ENCODE assay signal across 8 cellular contexts in genomic region chr17:30376621-30377452, GRCh38. TPM values are rescaled to one million over a fixed set of nuclear protein-coding genes. Genes with fewer than 3 reads are reported as not detected.
A peak's percentile ranks its signal among the peaks of the same experiment; 100 is the strongest.
DNase-seq lines count a peak whose midpoint lies in the region; ATAC-seq, FAIRE-seq and TF ChIP-seq lines count a peak whose summit lies in the region.

No MANE protein-coding gene starts in this region.

- peak overlapping the region; percentile 63 for H3K9ac ChIP-seq in HepG2 (ENCODE audit: insufficient read depth, low read depth, low read length)
- H3K9ac ChIP-seq in K562 (ENCODE audit: insufficient read depth in 1 of 2, low read depth in 2 of 2, low read length in 2 of 2): no peak overlapping the region

- 5% methylated on average over 9 of the region's 12 CpGs for WGBS in HepG2 (ENCODE audit: low lambda C conversion rate)
- 71% methylated on average over 9 of the region's 12 CpGs for WGBS in right lobe of liver (ENCODE audit: insufficient coverage, low coverage, low lambda C conversion rate, missing lambda C conversion rate)
- 42% methylated on average over 12 of the region's 12 CpGs for WGBS in K562 (ENCODE audit: insufficient coverage, low coverage, missing lambda C conversion rate)

- H3K9me3 Mint-ChIP-seq in nephron (no peaks in the 10 kb centered on the region), CD14-positive monocyte (peaks cover 0 to 3% (median 0%) of the 10 kb centered on the region in 7 donors)

- H2AFZ ChIP-seq in HepG2 (ENCODE audit: low read length): peak overlapping the region; percentile 68
- H2AFZ ChIP-seq in K562 (ENCODE audit: low read depth, low read length): peak overlapping the region; percentile 93

- H3K4me2 ChIP-seq in HepG2 (ENCODE audit: low read depth, low read length): peak overlapping the region; percentile 95
- no peak overlapping the region for H3K4me2 ChIP-seq in K562 (ENCODE audit: insufficient read depth, low read length)

- intact Hi-C loops in HepG2 (cut with micrococcal nuclease; ENCODE audit: unreplicated experiment): loop anchor here (2.0 kb wide), 1 partner anchor 32 kb away; no protein-coding TSS in a partner anchor
- intact Hi-C loops in right lobe of liver (cut with DNase I): no loop called here
- intact Hi-C loops in K562 (cut with micrococcal nuclease): no loop called here
- intact Hi-C loops in CD14-positive monocyte (cut with micrococcal nuclease): loop anchor here (5.0 kb wide), 2 partner anchors 35 to 40 kb away; no protein-coding TSS in a partner anchor
- intact Hi-C loops in gastrocnemius medialis (cut with DNase I; ENCODE audit: low total_unique reads): loop anchor here (5.0 kb wide), 1 partner anchor 85 kb away; the partner anchor contains the start of gene BLMH

- TF ChIP-seq POLR2A in HepG2 (IDR thresholded peaks at IDR 0.05; ENCODE audit: insufficient read depth in 1 of 2, low read depth in 2 of 2, low read length in 2 of 2) (peak; percentile 30 to 36; a peak in 2 of 4 replicates), right lobe of liver (IDR thresholded peaks at IDR 0.05) (no peak), K562 (conservative IDR thresholded peaks at IDR 0.05) (no peak), gastrocnemius medialis (IDR thresholded peaks at IDR 0.05) (no peak)

- ATAC-seq in HepG2 (peak; percentile 71), right lobe of liver (no peak), K562 (peak; percentile 6; the same call in 1 of the 3 replicates), gastrocnemius medialis (no peak), GM21723 (IDR thresholded peaks at IDR 0.05; ENCODE audit: unreplicated experiment) (no peak)

- 0 out of 2 replicates have a peak, but pooled peaks have one; percentile 11 for TF ChIP-seq CTCF in HepG2 (CRISPR knock-in tag; IDR thresholded peaks at IDR 0.05)
- no peak for TF ChIP-seq CTCF in right lobe of liver (IDR thresholded peaks at IDR 0.05)
- TF ChIP-seq CTCF in K562 (IDR thresholded peaks at IDR 0.05 in 2 of 3, conservative IDR thresholded peaks at IDR 0.05 in 1 of 3; ENCODE audit: insufficient read depth in 2 of 3, low read depth in 1 of 3, low read length in 3 of 3): no peak
- no peak for TF ChIP-seq CTCF in nephron (IDR thresholded peaks at IDR 0.05; ENCODE audit: unreplicated experiment in 3 of 3)
- TF ChIP-seq CTCF in CD14-positive monocyte (IDR thresholded peaks at IDR 0.05): no peak
- TF ChIP-seq CTCF in gastrocnemius medialis (IDR thresholded peaks at IDR 0.05 in 4 of 5, conservative IDR thresholded peaks at IDR 0.05 in 1 of 5): no peak

- CTCF ChIA-PET in HepG2 (lab: Yijun Ruan, JAX; ENCODE audit: low intra/inter-chr PET ratio, low total read pairs) (interaction anchor here (1.1 kb wide), 1 partner anchor 40 kb away, joined by 3 read pairs; no protein-coding TSS in a partner anchor), K562 (lab: Yijun Ruan, JAX; ENCODE audit: low intra/inter-chr PET ratio) (no interaction called here)

- H3K27me3 ChIP-seq in HepG2 (ENCODE audit: control insufficient read depth in 1 of 2, insufficient read depth in 2 of 2, low read length in 2 of 2) (no peaks in the 10 kb centered on the region; a peak in 1 of 5 replicates), right lobe of liver (no peaks in the 10 kb centered on the region), K562 (ENCODE audit: control insufficient read depth in 2 of 2, insufficient read depth in 2 of 2, low read length in 2 of 2) (no peaks in the 10 kb centered on the region), gastrocnemius medialis (no peaks in the 10 kb centered on the region)

- peak overlapping the region; percentile 36 to 94 (median 49) for H3K4me3 ChIP-seq in HepG2 (replicated peaks in 1 of 3; ENCODE audit: insufficient read depth in 1 of 3, low read depth in 2 of 3, low read length in 3 of 3)
- H3K4me3 ChIP-seq in right lobe of liver: no peak overlapping the region
- no peak overlapping the region for H3K4me3 ChIP-seq in K562
- no peak overlapping the region for H3K4me3 ChIP-seq in gastrocnemius medialis

- in situ Hi-C loops in HepG2 (cut with HindIII; ENCODE audit: extremely low pct_ligation_motif_present, low pct_unique_long_range_greater_than_20kb) (loop anchor here (5.0 kb wide), 1 partner anchor 35 kb away; no protein-coding TSS in a partner anchor), K562 (cut with MboI) (no loop called here), gastrocnemius medialis (cut with MboI; ENCODE audit: low sequenced_read_pairs in 4 of 4) (no loop called here)

- DNase-seq in HepG2 (ENCODE audit: low spot score) (peak; percentile 88), right lobe of liver (no peak), NCI-H345 treated with DMSO at 0.1 percent for 48 hours (lab: John Stamatoyannopoulos, UW; ENCODE audit: unreplicated experiment) (peak; percentile 98), K562 (ENCODE audit: extremely low read depth in 1 of 4, low spot score in 3 of 4) (peak in 2 of 4 experiments; percentile 13 to 25), CD14-positive monocyte (ENCODE audit: low spot score) (no peak), gastrocnemius medialis (no peak)

- H3K27me3 Mint-ChIP-seq in nephron (ENCODE audit: low read depth): no peaks in the 10 kb centered on the region
- H3K27me3 Mint-ChIP-seq in CD14-positive monocyte (ENCODE audit: low read depth in 3 of 3): peaks cover 3 to 11% (median 4%) of the 10 kb centered on the region in 3 donors

- H3K36me3 ChIP-seq in HepG2 (replicated peaks in 1 of 2; ENCODE audit: control insufficient read depth in 1 of 2, insufficient read depth in 2 of 2, low read length in 2 of 2) (no peaks in the 10 kb centered on the region), right lobe of liver (no peaks in the 10 kb centered on the region), K562 (ENCODE audit: control insufficient read depth, insufficient read depth, low read length) (no peaks in the 10 kb centered on the region), gastrocnemius medialis (no peaks in the 10 kb centered on the region)

- TF ChIP-seq EP300 in HepG2 (IDR thresholded peaks at IDR 0.05; ENCODE audit: low read depth in 2 of 2, low read length in 2 of 2): peak in 1 of 2 experiments; percentile 77; a peak in 2 of 4 replicates
- TF ChIP-seq EP300 in HepG2 (CRISPR knock-in tag; IDR thresholded peaks at IDR 0.05; ENCODE audit: borderline replicate concordance): peak; percentile 51; the same call in 1 of the 2 replicates
- TF ChIP-seq EP300 in K562 (IDR thresholded peaks at IDR 0.05; ENCODE audit: low read length): no peak

- BruUV-seq in HepG2 (replicated peaks; lab: Mats Ljungman, UMichigan) (no TSS peak), K562 (replicated peaks; lab: Mats Ljungman, UMichigan) (no TSS peak)

- H3K4me3 Mint-ChIP-seq in nephron (peak overlapping the region; percentile 89 to 96 (median 96)), CD14-positive monocyte (no peak overlapping the region)

- peaks cover 14% of the 10 kb centered on the region for H4K20me1 ChIP-seq in HepG2 (ENCODE audit: insufficient read depth, low read length)
- peaks cover 6% of the 10 kb centered on the region; the same call in 1 of the 2 replicates for H4K20me1 ChIP-seq in K562 (replicated peaks; ENCODE audit: control insufficient read depth, insufficient read depth, low read length)

- peak overlapping the region; percentile 35 for H3K27ac ChIP-seq in HepG2 (ENCODE audit: extremely low read length, insufficient read depth, low read length)
- no peak overlapping the region for H3K27ac ChIP-seq in right lobe of liver
- H3K27ac ChIP-seq in K562 (ENCODE audit: extremely low read depth, low read depth, low read length): no peak overlapping the region
- H3K27ac ChIP-seq in gastrocnemius medialis: no peak overlapping the region

- no peaks in the 10 kb centered on the region for H3K36me3 Mint-ChIP-seq in nephron (ENCODE audit: low read depth)
- peaks cover 0 to 5% of the 10 kb centered on the region in 2 donors for H3K36me3 Mint-ChIP-seq in CD14-positive monocyte

- H3K79me2 ChIP-seq in HepG2 (ENCODE audit: insufficient read depth, low read length) (peaks cover 31% of the 10 kb centered on the region), K562 (ENCODE audit: control insufficient read depth, insufficient read depth, low read length) (peaks cover 25% of the 10 kb centered on the region)

- peaks cover 57% of the 10 kb centered on the region for H3K4me1 ChIP-seq in HepG2 (ENCODE audit: insufficient read depth, low read length)
- peaks cover 0 to 21% (median 0%) of the 10 kb centered on the region in 4 donors for H3K4me1 ChIP-seq in right lobe of liver
- peaks cover 21 to 33% of the 10 kb centered on the region in 2 experiments; a peak in 4 of 5 replicates for H3K4me1 ChIP-seq in K562 (replicated peaks in 1 of 2; ENCODE audit: control insufficient read depth in 2 of 2, insufficient read depth in 2 of 2, low read length in 2 of 2)
- H3K4me1 ChIP-seq in gastrocnemius medialis: peaks cover 21 to 25% of the 10 kb centered on the region in 2 donors

- FAIRE-seq in HepG2 (lab: Jason Lieb, UNC) (peak; percentile 77), K562 (lab: Jason Lieb, UNC) (no peak)

- H3K9me1 ChIP-seq in K562 (ENCODE audit: control insufficient read depth, insufficient read depth, low read length): no peaks in the 10 kb centered on the region

- POLR2A ChIA-PET in HepG2 (lab: Yijun Ruan, JAX): interaction anchor here (0.7 to 8.1 kb wide), 7 partner anchors 10 to 100 kb away, joined by 3 to 114 read pairs (median 4); partner anchors contain the start of gene GOSR1
- POLR2A ChIA-PET in K562 (lab: Yijun Ruan, JAX): interaction anchor here (0.7 to 1.2 kb wide), 3 partner anchors 10 to 272 kb away, joined by 3 read pairs; no protein-coding TSS in a partner anchor

- H3K4me1 Mint-ChIP-seq in nephron (peaks cover 38% of the 10 kb centered on the region), CD14-positive monocyte (peaks cover 38% of the 10 kb centered on the region)

- H3K27ac Mint-ChIP-seq in nephron (peak overlapping the region; percentile 89 to 96 (median 90)), CD14-positive monocyte (peak overlapping the region in 1 of 7 donors; percentile 29)

- no peaks in the 10 kb centered on the region for H3K9me3 ChIP-seq in HepG2 (ENCODE audit: low read length)
- no peaks in the 10 kb centered on the region for H3K9me3 ChIP-seq in right lobe of liver
- no peaks in the 10 kb centered on the region for H3K9me3 ChIP-seq in K562 (replicated peaks; ENCODE audit: control insufficient read depth, insufficient read depth, low read depth, low read length)
- no peaks in the 10 kb centered on the region for H3K9me3 ChIP-seq in gastrocnemius medialis

- TF ChIP-seq RAD21 in HepG2 (CRISPR knock-in tag; IDR thresholded peaks at IDR 0.05) (no peak), K562 (CRISPR knock-in tag; conservative IDR thresholded peaks at IDR 0.05 in 1 of 2, IDR thresholded peaks at IDR 0.05 in 1 of 2) (no peak)

RNA-seq across cellular contexts. Expression of gene CPD, which starts 1.9 kb away (rescaled TPM):
- total RNA-seq in HepG2 (2016; rRNA removed; fragmentation: Illumina TruSeq; extraction: Trizol) (54.3 and 72.3 TPM in 2 replicates), right lobe of liver (100 to 1,000 TPM in 2 of 6 experiments, 10 to 100 TPM in 4; 42.2 to 129 (median 53.5) TPM), K562 (2014; rRNA removed) (16.2 and 22.4 TPM in 2 replicates), K562 (2014; rRNA removed; fragmentation: Illumina TruSeq; extraction: Trizol) (21.9 and 26.1 TPM in 2 replicates), K562 (2015; rRNA removed; fragmentation: Illumina TruSeq; extraction: Trizol) (20.8 and 21.7 TPM in 2 replicates), K562 (2021) (21.3 and 24.4 TPM in 2 replicates), gastrocnemius medialis (10 to 100 TPM; 20.8 to 32.4 (median 28.0) TPM)
- 4.9 and 6.4 TPM in 2 replicates for total RNA-seq in HepG2 (2016; cell fraction: cytosol; rRNA removed; fragmentation: Illumina TruSeq; extraction: Trizol; ENCODE audit: low read depth)
- 47.8 and 69.6 TPM in 2 replicates for total RNA-seq in HepG2 (2016; cell fraction: insoluble cytoplasmic fraction; rRNA removed; fragmentation: Illumina TruSeq; extraction: Trizol)
- 8.6 and 11.7 TPM in 2 replicates for total RNA-seq in HepG2 (2016; cell fraction: membrane; rRNA removed; fragmentation: Illumina TruSeq; extraction: Trizol)
- 89.9 and 106 TPM in 2 replicates for total RNA-seq in HepG2 (2016; cell fraction: nucleus; rRNA removed; fragmentation: Illumina TruSeq; extraction: Trizol)
- polyA plus RNA-seq in HepG2 (2011; rRNA removed) (43.2 and 46.1 TPM in 2 replicates), K562 (2011; rRNA removed) (11.2 and 20.4 TPM in 2 replicates), K562 (2014; fragmentation: Illumina TruSeq; extraction: Trizol) (16.4 and 16.7 TPM in 2 replicates), K562 (2014; fragmentation: Nextera tagmentation; extraction: Ambion mirVana) (1 to 10 TPM; 4.5 to 4.9 TPM), K562 (2014; rRNA removed) (6.9 and 8.6 TPM in 2 replicates), CD14-positive monocyte (10 to 100 TPM; 32.2 to 47.0 TPM)
- 19.6 and 35.4 TPM in 2 replicates for polyA plus RNA-seq in HepG2 (2011; cell fraction: cytosol; rRNA removed)
- polyA plus RNA-seq in HepG2 (2011; cell fraction: nucleus; rRNA removed): 15.6 and 17.4 TPM in 2 replicates
- polyA plus RNA-seq in HepG2 (2012): 71.5 and 80.7 TPM in 2 replicates
- 1.1 and 1.5 TPM in 2 replicates for polyA plus RNA-seq in HepG2 (2016; cell fraction: cytosol; fragmentation: Illumina TruSeq; extraction: Trizol; ENCODE audit: low read depth)
- 17.2 and 18.1 TPM in 2 replicates for polyA plus RNA-seq in HepG2 (2016; cell fraction: insoluble cytoplasmic fraction; fragmentation: Illumina TruSeq; extraction: Trizol; ENCODE audit: low read depth)
- polyA plus RNA-seq in HepG2 (2016; cell fraction: membrane; fragmentation: Illumina TruSeq; extraction: Trizol; ENCODE audit: low read depth): 2.5 and 3.0 TPM in 2 replicates
- 36.8 and 40.4 TPM in 2 replicates for polyA plus RNA-seq in HepG2 (2016; cell fraction: nucleus; fragmentation: Illumina TruSeq; extraction: Trizol; ENCODE audit: insufficient read depth, low read depth)
- polyA minus RNA-seq in HepG2 (2011; rRNA and poly(A)+ RNA removed; ENCODE audit: low replicate concordance): 43.4 and 65.4 TPM in 2 replicates
- 152 and 251 TPM in 2 replicates for polyA minus RNA-seq in HepG2 (2011; cell fraction: cytosol; rRNA and poly(A)+ RNA removed)
- polyA minus RNA-seq in HepG2 (2011; cell fraction: nucleus; rRNA and poly(A)+ RNA removed): 101 and 151 TPM in 2 replicates
- 55.4 and 75.5 TPM in 2 replicates for total RNA-seq in K562 (2011; cell fraction: chromatin; rRNA removed; ENCODE audit: low replicate concordance)
- 32.4 and 50.1 TPM in 2 replicates for total RNA-seq in K562 (2011; cell fraction: nucleolus; rRNA removed)
- 56.6 and 61.7 TPM in 2 replicates for total RNA-seq in K562 (2011; cell fraction: nucleoplasm; rRNA removed)
- polyA plus RNA-seq in K562 (2011; cell fraction: cytosol; rRNA removed): 3.8 and 5.1 TPM in 2 replicates
- polyA plus RNA-seq in K562 (2011; cell fraction: nucleus; rRNA removed): 8.6 and 9.4 TPM in 2 replicates
- 10.9 and 17.2 TPM in 2 replicates for polyA plus RNA-seq in K562 (2012)
- polyA minus RNA-seq in K562 (2011; rRNA and poly(A)+ RNA removed): 55.2 and 66.7 TPM in 2 replicates
- 23.1 and 45.0 TPM in 2 replicates for polyA minus RNA-seq in K562 (2011; cell fraction: cytosol; rRNA and poly(A)+ RNA removed)
- polyA minus RNA-seq in K562 (2011; cell fraction: nucleus; rRNA and poly(A)+ RNA removed): 9.0 and 13.3 TPM in 2 replicates

RNA-seq across cellular contexts. Expression of gene TMIGD1, which starts 43.0 kb away (rescaled TPM):
- not detected in 2 replicates for total RNA-seq in HepG2 (2016; rRNA removed; fragmentation: Illumina TruSeq; extraction: Trizol)
- not detected in 2 replicates for total RNA-seq in HepG2 (2016; cell fraction: cytosol; rRNA removed; fragmentation: Illumina TruSeq; extraction: Trizol; ENCODE audit: low read depth)
- total RNA-seq in HepG2 (2016; cell fraction: insoluble cytoplasmic fraction; rRNA removed; fragmentation: Illumina TruSeq; extraction: Trizol): not detected in 2 replicates
- not detected in 2 replicates for total RNA-seq in HepG2 (2016; cell fraction: membrane; rRNA removed; fragmentation: Illumina TruSeq; extraction: Trizol)
- total RNA-seq in HepG2 (2016; cell fraction: nucleus; rRNA removed; fragmentation: Illumina TruSeq; extraction: Trizol): not detected in 2 replicates
- polyA plus RNA-seq in HepG2 (2011; rRNA removed): not detected in 2 replicates
- 0.06 TPM in 1 of 2 replicates, not detected in the other for polyA plus RNA-seq in HepG2 (2011; cell fraction: cytosol; rRNA removed)
- polyA plus RNA-seq in HepG2 (2011; cell fraction: nucleus; rRNA removed): not detected in 2 replicates
- polyA plus RNA-seq in HepG2 (2012): not detected in 2 replicates
- polyA plus RNA-seq in HepG2 (2016; cell fraction: cytosol; fragmentation: Illumina TruSeq; extraction: Trizol; ENCODE audit: low read depth): not detected in 2 replicates
- not detected in 2 replicates for polyA plus RNA-seq in HepG2 (2016; cell fraction: insoluble cytoplasmic fraction; fragmentation: Illumina TruSeq; extraction: Trizol; ENCODE audit: low read depth)
- not detected in 2 replicates for polyA plus RNA-seq in HepG2 (2016; cell fraction: membrane; fragmentation: Illumina TruSeq; extraction: Trizol; ENCODE audit: low read depth)
- not detected in 2 replicates for polyA plus RNA-seq in HepG2 (2016; cell fraction: nucleus; fragmentation: Illumina TruSeq; extraction: Trizol; ENCODE audit: insufficient read depth, low read depth)
- not detected in 2 replicates for polyA minus RNA-seq in HepG2 (2011; rRNA and poly(A)+ RNA removed; ENCODE audit: low replicate concordance)
- not detected in 2 replicates for polyA minus RNA-seq in HepG2 (2011; cell fraction: cytosol; rRNA and poly(A)+ RNA removed)
- not detected in 2 replicates for polyA minus RNA-seq in HepG2 (2011; cell fraction: nucleus; rRNA and poly(A)+ RNA removed)
- not detected for total RNA-seq in right lobe of liver
- not detected in 2 replicates for total RNA-seq in K562 (2011; cell fraction: chromatin; rRNA removed; ENCODE audit: low replicate concordance)
- not detected in 2 replicates for total RNA-seq in K562 (2011; cell fraction: nucleolus; rRNA removed)
- not detected in 2 replicates for total RNA-seq in K562 (2011; cell fraction: nucleoplasm; rRNA removed)
- not detected in 2 replicates for total RNA-seq in K562 (2014; rRNA removed)
- not detected in 2 replicates for total RNA-seq in K562 (2014; rRNA removed; fragmentation: Illumina TruSeq; extraction: Trizol)
- not detected in 2 replicates for total RNA-seq in K562 (2015; rRNA removed; fragmentation: Illumina TruSeq; extraction: Trizol)
- not detected in 2 replicates for total RNA-seq in K562 (2021)
- not detected in 2 replicates for polyA plus RNA-seq in K562 (2011; rRNA removed)
- polyA plus RNA-seq in K562 (2011; cell fraction: cytosol; rRNA removed): not detected in 2 replicates
- polyA plus RNA-seq in K562 (2011; cell fraction: nucleus; rRNA removed): not detected in 2 replicates
- polyA plus RNA-seq in K562 (2012): not detected in 2 replicates
- polyA plus RNA-seq in K562 (2014; fragmentation: Illumina TruSeq; extraction: Trizol): not detected in 2 replicates
- not detected for polyA plus RNA-seq in K562 (2014; fragmentation: Nextera tagmentation; extraction: Ambion mirVana)
- polyA plus RNA-seq in K562 (2014; rRNA removed): not detected in 2 replicates
- polyA minus RNA-seq in K562 (2011; rRNA and poly(A)+ RNA removed): not detected in 2 replicates
- not detected in 2 replicates for polyA minus RNA-seq in K562 (2011; cell fraction: cytosol; rRNA and poly(A)+ RNA removed)
- polyA minus RNA-seq in K562 (2011; cell fraction: nucleus; rRNA and poly(A)+ RNA removed): not detected in 2 replicates
- not detected for polyA plus RNA-seq in CD14-positive monocyte
- total RNA-seq in gastrocnemius medialis: under 1 TPM in 1 of 4 donors, not detected in 3; 0.68 TPM

Comparison
In these comparisons a context has a peak if more than half of its experiments do, and no peak if none do; other contexts are left out.
1. ATAC-seq: peak in HepG2 (single experiment) and K562 (single experiment); none in right lobe of liver (0 of 4), gastrocnemius medialis (0 of 2) and GM21723 (single experiment).
2. DNase-seq: peak in HepG2 (single experiment) and NCI-H345 treated with DMSO at 0.1 percent for 48 hours (single experiment); none in right lobe of liver (0 of 3), CD14-positive monocyte (single experiment) and gastrocnemius medialis (0 of 2).
3. H3K4me3 ChIP-seq: peak in HepG2 (3 of 3); none in right lobe of liver (0 of 3), K562 (single experiment) and gastrocnemius medialis (0 of 4).
4. POLR2A ChIP-seq: peak in HepG2 (2 of 2); none in right lobe of liver (single experiment), K562 (single experiment) and gastrocnemius medialis (0 of 2).
5. intact Hi-C loops: an anchor here in HepG2 (2.0 kb wide), CD14-positive monocyte (5.0 kb wide) and gastrocnemius medialis (5.0 kb wide); none called in right lobe of liver and K562.
6. H3K4me3 Mint-ChIP-seq: peak in nephron (3 of 3); none in CD14-positive monocyte (0 of 2).
7. Of the 241 proteins assayed by ChIP-seq in both HepG2 and K562: peak only in HepG2: ARID2, ARID3A, ATF1, BCL6, CEBPG, CTCF and 43 more; only in K562: none; in both: CEBPB; in neither: 180; mixed calls (peak in some experiments, not most) for 11.